ENCODE assay signal across 21 cellular contexts in the genomic region with DNA sequence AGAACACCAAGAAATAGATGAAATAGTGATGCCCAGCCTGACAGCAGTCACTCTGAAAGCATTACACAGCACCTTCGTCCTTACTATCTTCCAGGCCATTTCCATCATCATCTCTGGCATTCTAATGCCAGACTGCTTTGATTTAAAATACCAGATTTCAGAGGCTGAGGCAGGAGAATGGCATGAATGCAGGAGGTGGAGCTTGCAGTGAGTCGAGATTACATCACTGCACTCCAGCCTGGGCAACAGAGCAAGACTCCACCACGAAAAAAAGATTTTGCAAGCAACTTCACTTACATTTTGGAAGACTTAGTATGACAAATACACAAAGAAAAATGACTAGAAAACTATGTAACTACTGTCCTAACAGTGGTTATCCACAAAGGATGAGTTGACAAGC.
A peak's percentile ranks its signal among the peaks of the same experiment; 100 is the strongest.
DNase-seq lines count a peak whose midpoint lies in the region; ATAC-seq, FAIRE-seq and TF ChIP-seq lines count a peak whose summit lies in the region.
"Had no signal": no experiment of that assay in that cellular context is flagged by ENCODE, and none has a peak within 500 bp of the region (broad histone marks: within the 10 kb centered on the region; RNA-seq: fewer than 3 reads in every experiment).

No MANE protein-coding gene starts in this region.

- H3K79me1 ChIP-seq in IMR-90 (ENCODE audit: low read depth in 1 of 2, low read length in 2 of 2) (no peaks in the 10 kb centered on the region), trophoblast cell (ENCODE audit: low read length) (no peaks in the 10 kb centered on the region)

- BruUV-seq in IMR-90 (replicated peaks; lab: Mats Ljungman, UMichigan) (no TSS peak), GM12878 (replicated peaks; lab: Mats Ljungman, UMichigan) (TSS peak; percentile 17)

- H2BK15ac ChIP-seq in IMR-90 (ENCODE audit: low read depth, low read length), result no peak overlapping the region

- peak; percentile 76 for DNase-seq in EH (ENCODE audit: low read depth)
- peak; percentile 17 for DNase-seq in IMR-90
- DNase-seq in GM12878 (ENCODE audit: low read depth, low spot score), result no peak
- DNase-seq in trophoblast cell, result peak; percentile 21 to 77
- DNase-seq in H4 (ENCODE audit: low spot score), result no peak
- DNase-seq in iPS-NIHi7 (ENCODE audit: extremely low spot score), result no peak
- no peak for DNase-seq in COLO829 (ENCODE audit: low spot score)
- no peak for DNase-seq in smooth muscle cell (lab: John Stamatoyannopoulos, UW; ENCODE audit: unreplicated experiment)
- DNase-seq: Calu3; GDM1; H7; NCI-H1092 treated with DMSO at 0.1 percent for 48 hours; NCI-H1694; NCI-H2107; NCI-H226; NCI-H526; NK-92 treated with Interleukin-12 subunit alpha and Interleukin-12 subunit beta, amount 100 ng/mL, for 24 hours; OCI-M1 had no signal

- H4K91ac ChIP-seq in IMR-90 (ENCODE audit: insufficient read depth, low read depth, low read length) (no peak overlapping the region), trophoblast cell (ENCODE audit: low read depth, low read length) (no peak overlapping the region)

- H2BK120ac ChIP-seq in IMR-90 (ENCODE audit: low read depth, low read length) (no peak overlapping the region), trophoblast cell (ENCODE audit: insufficient read depth, low read length, poor library complexity) (no peak overlapping the region)

- no peak overlapping the region for H2AFZ ChIP-seq in IMR-90 (replicated peaks; ENCODE audit: low read length, poor library complexity)
- H2AFZ ChIP-seq in GM12878 (ENCODE audit: control insufficient read depth, low read depth, low read length), result no peak overlapping the region
- H2AFZ ChIP-seq in trophoblast cell (ENCODE audit: insufficient read depth, low read length, poor library complexity), result no peak overlapping the region
- no peak overlapping the region for H2AFZ ChIP-seq in smooth muscle cell (ENCODE audit: low read depth)

- intact Hi-C loops in IMR-90 (cut with micrococcal nuclease), result loop anchor here (10.0 kb wide), 1 partner anchor 465 kb away; no protein-coding TSS in a partner anchor
- intact Hi-C loops in GM12878 (cut with micrococcal nuclease; ENCODE audit: unreplicated experiment), result no loop called here

- no peaks in the 10 kb centered on the region for H3K79me2 ChIP-seq in GM12878 (ENCODE audit: control insufficient read depth, insufficient read depth, low read length)
- H3K79me2 ChIP-seq in trophoblast cell (ENCODE audit: control insufficient read depth, insufficient read depth, low read length, poor library complexity), result no peaks in the 10 kb centered on the region
- no peaks in the 10 kb centered on the region for H3K79me2 ChIP-seq in smooth muscle cell (ENCODE audit: low read depth)

- 0 out of 2 replicates have a peak, but pooled peaks cover 2% of the 10 kb centered on the region for H3K9me1 ChIP-seq in IMR-90 (ENCODE audit: insufficient read depth, low read length)

- H3K4ac ChIP-seq in IMR-90 (ENCODE audit: low read depth, low read length) (no peak overlapping the region), trophoblast cell (ENCODE audit: low read depth, low read length) (no peak overlapping the region)

- H3K56ac ChIP-seq in IMR-90 (ENCODE audit: extremely low read depth, insufficient read depth, low read length), result no peak overlapping the region

- H2AK5ac ChIP-seq in IMR-90 (ENCODE audit: low read depth, low read length) (no peak overlapping the region), trophoblast cell (ENCODE audit: low read length) (no peak overlapping the region)

- peak; percentile 72 for ATAC-seq in IMR-90 (ENCODE audit: low read depth)
- ATAC-seq in GM12878, result no peak
- ATAC-seq: K562 had no signal

- SMC1A ChIA-PET in GM12878 (lab: Charles Lee; ENCODE audit: uncharacterized antibody, unreplicated experiment), result interaction anchor here (0.8 to 1.1 kb wide), 3 partner anchors 9 to 19 kb away, joined by 3 to 5 read pairs (median 3); no protein-coding TSS in a partner anchor

- H3K18ac ChIP-seq in IMR-90 (ENCODE audit: low read depth, low read length), result no peak overlapping the region
- no peak overlapping the region for H3K18ac ChIP-seq in trophoblast cell (ENCODE audit: low read length)

- TF ChIP-seq RAD21 in IMR-90 (IDR thresholded peaks at IDR 0.05; ENCODE audit: low read length), result no peak
- no peak for TF ChIP-seq RAD21 in GM12878 (IDR thresholded peaks at IDR 0.05; ENCODE audit: insufficient read depth, low read depth, low read length)

- no CpG with 5 or more reads among the region's 3 CpGs for WGBS in IMR-90 (ENCODE audit: extremely low coverage in 2 of 2, insufficient read length in 1 of 2), 2 experiments
- WGBS in GM12878 (ENCODE audit: insufficient coverage, insufficient replicate concordance, low lambda C conversion rate, missing lambda C conversion rate), result 80% methylated on average over 3 of the region's 3 CpGs
- WGBS in trophoblast cell (ENCODE audit: extremely low coverage, insufficient coverage, insufficient read length), result no CpG with 5 or more reads among the region's 3 CpGs
- WGBS in smooth muscle cell (ENCODE audit: low lambda C conversion rate), result 53% methylated on average over 3 of the region's 3 CpGs

- H3K36me3 ChIP-seq in IMR-90 (ENCODE audit: control insufficient read depth, insufficient read depth, low read length), result no peaks in the 10 kb centered on the region
- peaks cover 0 to 5% of the 10 kb centered on the region in 2 experiments; a peak in 3 of 4 replicates for H3K36me3 ChIP-seq in GM12878 (ENCODE audit: control insufficient read depth in 2 of 2, insufficient read depth in 2 of 2, low read length in 1 of 2)
- H3K36me3 ChIP-seq in trophoblast cell (ENCODE audit: control insufficient read depth in 1 of 2, insufficient read depth in 2 of 2, low read length in 2 of 2), result no peaks in the 10 kb centered on the region
- H3K36me3 ChIP-seq in smooth muscle cell (ENCODE audit: low read depth), result no peaks in the 10 kb centered on the region
- H3K36me3 ChIP-seq: SJSA1 had no signal

- H3K14ac ChIP-seq in IMR-90 (replicated peaks; ENCODE audit: low read depth, low read length), result no peak overlapping the region
- no peak overlapping the region for H3K14ac ChIP-seq in trophoblast cell (ENCODE audit: low read length)

- no peak overlapping the region for H4K5ac ChIP-seq in IMR-90 (ENCODE audit: low read depth, low read length)

- no peak overlapping the region for H3K4me2 ChIP-seq in IMR-90 (ENCODE audit: low read depth, low read length)
- H3K4me2 ChIP-seq in GM12878 (ENCODE audit: control insufficient read depth, insufficient read depth), result no peak overlapping the region
- H3K4me2 ChIP-seq in trophoblast cell (ENCODE audit: low read length), result no peak overlapping the region
- H3K4me2 ChIP-seq in smooth muscle cell, result no peak overlapping the region

- RAD21 ChIA-PET in GM12878 (lab: Charles Lee; ENCODE audit: unreplicated experiment), result interaction anchor here (1.5 kb wide), 1 partner anchor 22 kb away, joined by 8 read pairs; no protein-coding TSS in a partner anchor

- no peak for TF ChIP-seq EP300 in GM12878 (IDR thresholded peaks at IDR 0.05; ENCODE audit: borderline replicate concordance in 1 of 2, control insufficient read depth in 1 of 2, low read depth in 2 of 2, low read length in 2 of 2)

- H4K20me1 ChIP-seq in IMR-90 (ENCODE audit: insufficient read depth, low read length), result no peaks in the 10 kb centered on the region; the same call in 1 of the 2 replicates
- no peaks in the 10 kb centered on the region for H4K20me1 ChIP-seq in GM12878 (ENCODE audit: control insufficient read depth, insufficient read depth)
- no peaks in the 10 kb centered on the region for H4K20me1 ChIP-seq in smooth muscle cell (ENCODE audit: low read depth)

- no peak overlapping the region for H2BK12ac ChIP-seq in trophoblast cell (ENCODE audit: low read length)

- no peaks in the 10 kb centered on the region for H3K27me3 ChIP-seq in IMR-90 (ENCODE audit: control insufficient read depth, insufficient read depth, low read length)
- no peaks in the 10 kb centered on the region for H3K27me3 ChIP-seq in GM12878 (replicated peaks in 1 of 2; ENCODE audit: control insufficient read depth in 2 of 2, insufficient read depth in 2 of 2, low read length in 1 of 2)
- no peaks in the 10 kb centered on the region for H3K27me3 ChIP-seq in trophoblast cell (ENCODE audit: insufficient read depth, low read length)
- no peaks in the 10 kb centered on the region for H3K27me3 ChIP-seq in smooth muscle cell (ENCODE audit: low read depth)
- H3K27me3 ChIP-seq: SJSA1 had no signal

- H3K4me1 ChIP-seq in IMR-90 (ENCODE audit: control insufficient read depth, insufficient read depth, low read length) (peaks cover 2% of the 10 kb centered on the region; the same call in 1 of the 2 replicates), GM12878 (ENCODE audit: control insufficient read depth, insufficient read depth, low read length) (peaks cover 4% of the 10 kb centered on the region; the same call in 1 of the 2 replicates), trophoblast cell (ENCODE audit: control insufficient read depth in 1 of 2, insufficient read depth in 2 of 2, low read length in 2 of 2) (no peaks in the 10 kb centered on the region), smooth muscle cell (ENCODE audit: low read depth) (no peaks in the 10 kb centered on the region)
- H3K4me1 ChIP-seq: SJSA1 had no signal

- dilution Hi-C loops in IMR-90 (cut with HindIII; ENCODE audit: low sequenced_read_pairs, unreplicated experiment), result no loop called here

- H3K4me3 ChIP-seq in IMR-90 (ENCODE audit: insufficient read depth, low read depth, low read length), result no peak overlapping the region
- no peak overlapping the region for H3K4me3 ChIP-seq in GM12878
- H3K4me3 ChIP-seq in trophoblast cell (ENCODE audit: low read depth, low read length), result no peak overlapping the region
- H3K4me3 ChIP-seq in smooth muscle cell, result no peak overlapping the region
- H3K4me3 ChIP-seq: K562, SJSA1 had no signal

- H2BK20ac ChIP-seq in IMR-90 (ENCODE audit: low read depth, low read length), result no peak overlapping the region

- H4K8ac ChIP-seq in IMR-90 (ENCODE audit: low read depth in 2 of 2, low read length in 2 of 2) (no peak overlapping the region), trophoblast cell (ENCODE audit: low read depth, low read length) (no peak overlapping the region)

- H3K27ac ChIP-seq in IMR-90 (ENCODE audit: insufficient read depth, low read length), result no peak overlapping the region
- H3K27ac ChIP-seq in GM12878 (ENCODE audit: control insufficient read depth, insufficient read depth), result no peak overlapping the region
- no peak overlapping the region for H3K27ac ChIP-seq in trophoblast cell (ENCODE audit: low read depth, low read length)
- H3K27ac ChIP-seq in smooth muscle cell (ENCODE audit: low read depth), result no peak overlapping the region
- H3K27ac ChIP-seq: SJSA1 had no signal

- TF ChIP-seq POLR2A in IMR-90 (IDR thresholded peaks at IDR 0.05; ENCODE audit: low read depth, low read length) (no peak), GM12878 (IDR thresholded peaks at IDR 0.05; ENCODE audit: low read depth, low read length) (no peak)

- POLR2A ChIA-PET in IMR-90 (lab: Charles Lee; ENCODE audit: unreplicated experiment) (no interaction called here), GM12878 (lab: Charles Lee) (no interaction called here)

- H3K23ac ChIP-seq in IMR-90 (ENCODE audit: low read depth, low read length), result no peak overlapping the region
- H3K23ac ChIP-seq in trophoblast cell (ENCODE audit: low read length), result no peak overlapping the region

- no peak overlapping the region for H2BK5ac ChIP-seq in IMR-90 (ENCODE audit: low read depth, low read length, poor library complexity, severe bottlenecking)
- no peak overlapping the region for H2BK5ac ChIP-seq in trophoblast cell (ENCODE audit: low read depth, low read length, poor library complexity)

- no peak overlapping the region for H3K9ac ChIP-seq in IMR-90 (ENCODE audit: low read depth, low read length)
- H3K9ac ChIP-seq in GM12878 (ENCODE audit: control insufficient read depth, insufficient read depth, low read length), result no peak overlapping the region
- H3K9ac ChIP-seq in trophoblast cell (ENCODE audit: low read length), result no peak overlapping the region
- no peak overlapping the region for H3K9ac ChIP-seq in smooth muscle cell (ENCODE audit: low read depth)

- no peaks in the 10 kb centered on the region for H3K9me3 ChIP-seq in IMR-90 (ENCODE audit: control insufficient read depth, insufficient read depth, low read length)
- H3K9me3 ChIP-seq in GM12878 (replicated peaks; ENCODE audit: control insufficient read depth, insufficient read depth, low read length), result peaks cover 2% of the 10 kb centered on the region; the same call in 1 of the 3 replicates
- no peaks in the 10 kb centered on the region for H3K9me3 ChIP-seq in trophoblast cell (ENCODE audit: insufficient read depth, low read depth, low read length)
- H3K9me3 ChIP-seq in smooth muscle cell (replicated peaks; ENCODE audit: low read depth), result no peaks in the 10 kb centered on the region
- H3K9me3 ChIP-seq: SJSA1 had no signal

- H4K12ac ChIP-seq in trophoblast cell (ENCODE audit: low read depth, low read length), result no peak overlapping the region

- no peak for TF ChIP-seq CTCF in IMR-90 (conservative IDR thresholded peaks at IDR 0.05; ENCODE audit: low read depth, low read length)
- no peak for TF ChIP-seq CTCF in GM12878 (IDR thresholded peaks at IDR 0.05 in 2 of 3, conservative IDR thresholded peaks at IDR 0.05 in 1 of 3; ENCODE audit: control insufficient read depth in 2 of 3, extremely low read depth in 1 of 3, insufficient read depth in 1 of 3, low read depth in 3 of 3, low read length in 3 of 3)
- no peak for TF ChIP-seq CTCF in smooth muscle cell (IDR thresholded peaks at IDR 0.05; ENCODE audit: borderline replicate concordance, insufficient read depth, poor library complexity, severe bottlenecking)

- in situ Hi-C loops in IMR-90 (cut with MboI; ENCODE audit: low sequenced_read_pairs), result no loop called here
- in situ Hi-C loops in GM12878 (cut with MboI), result no loop called here

- no peak overlapping the region for H2AK9ac ChIP-seq in IMR-90 (replicated peaks; ENCODE audit: low read depth, low read length, poor library complexity)

- no peak for FAIRE-seq in GM12878 (lab: Jason Lieb, UNC)
- FAIRE-seq: HTR-8/SVneo, K562 had no signal

- no peaks in the 10 kb centered on the region for H3F3A ChIP-seq in smooth muscle cell (ENCODE audit: low read depth)

- CTCF ChIA-PET in IMR-90 (lab: Yijun Ruan, JAX) (interaction anchor here (0.6 kb wide), 1 partner anchor 234 kb away, joined by 6 read pairs; no protein-coding TSS in a partner anchor), GM12878 (lab: Yijun Ruan, JAX) (interaction anchor here (1.3 kb wide), 1 partner anchor 14 kb away, joined by 5 read pairs; no protein-coding TSS in a partner anchor)

Comparison
In these comparisons a context has a peak if more than half of its experiments do, and no peak if none do; other contexts are left out.
1. DNase-seq: peak in EH (single experiment), IMR-90 (single experiment) and trophoblast cell (2 of 2); none in GM12878 (single experiment), H4 (single experiment), iPS-NIHi7 (single experiment), COLO829 (single experiment) and smooth muscle cell (single experiment).